In genomic region chr1:119549719-119550141, GRCh38 we compare ENCODE assay signal across 9 cellular contexts. TPM values are rescaled to one million over a fixed set of nuclear protein-coding genes. Genes with fewer than 3 reads are reported as not detected.
DNase-seq lines count a peak whose midpoint lies in the region; ATAC-seq and TF ChIP-seq lines count a peak whose summit lies in the region.
"Had no signal": no experiment of that assay in that cellular context is flagged by ENCODE, and none has a peak within 500 bp of the region (broad histone marks: within the 10 kb centered on the region; RNA-seq: fewer than 3 reads in every experiment).

No MANE protein-coding gene starts in this region.

- H3K9me3 ChIP-seq in breast epithelium (no peaks in the 10 kb centered on the region), thyroid gland (no peaks in the 10 kb centered on the region)

- H3K4me1 ChIP-seq in breast epithelium (no peaks in the 10 kb centered on the region), thyroid gland (peaks cover 0 to 7% of the 10 kb centered on the region in 2 donors)

- peak; percentile 49 to 58 for DNase-seq in AML-193 (lab: John Stamatoyannopoulos, UW)
- DNase-seq in HUDEP-2 (lab: John Stamatoyannopoulos, UW; ENCODE audit: unreplicated experiment in 76 of 76), result peak in 55 of 76 experiments; percentile 2 to 78 (median 23)
- peak; percentile 71 for DNase-seq in NOMO-1 treated with DMSO at 0.1 percent for 48 hours (lab: John Stamatoyannopoulos, UW; ENCODE audit: unreplicated experiment)
- DNase-seq in breast epithelium (ENCODE audit: low spot score in 2 of 2), result no peak
- peak; percentile 91 for DNase-seq in left kidney (ENCODE audit: low read depth, low spot score)
- peak; percentile 31 to 40 for DNase-seq in thyroid gland
- no peak for DNase-seq in effector CD8-positive, alpha-beta T cell (lab: John Stamatoyannopoulos, UW)
- DNase-seq: naive B cell had no signal

- intact Hi-C loops in breast epithelium (cut with DNase I; ENCODE audit: low total_unique reads), result no loop called here
- intact Hi-C loops in thyroid gland (cut with DNase I), result no loop called here

- TF ChIP-seq CTCF in breast epithelium (IDR thresholded peaks at IDR 0.05) (peak in 2 of 3 donors; percentile 18 to 19), thyroid gland (IDR thresholded peaks at IDR 0.05) (peak in 4 of 6 experiments; percentile 26 to 46 (median 29))

- H3K27me3 ChIP-seq in breast epithelium (no peaks in the 10 kb centered on the region), thyroid gland (no peaks in the 10 kb centered on the region)

- peak; percentile 50 for ATAC-seq in GM18508 (IDR thresholded peaks at IDR 0.05; ENCODE audit: insufficient read depth, unreplicated experiment)

- WGBS in thyroid gland, 2 donors, result 59 to 61% methylated on average over 5 of the region's 5 CpGs

- no peak overlapping the region for H3K4me3 ChIP-seq in breast epithelium
- no peak overlapping the region for H3K4me3 ChIP-seq in thyroid gland (replicated peaks in 1 of 3)

- TF ChIP-seq POLR2A in breast epithelium (IDR thresholded peaks at IDR 0.05), result no peak
- no peak for TF ChIP-seq POLR2A in thyroid gland (IDR thresholded peaks at IDR 0.05)

- H3K27ac ChIP-seq in breast epithelium, result no peak overlapping the region
- no peak overlapping the region for H3K27ac ChIP-seq in thyroid gland

- no peaks in the 10 kb centered on the region for H3K36me3 ChIP-seq in breast epithelium
- H3K36me3 ChIP-seq in thyroid gland, result no peaks in the 10 kb centered on the region

RNA-seq across cellular contexts. Expression of gene HSD3B1, which starts 42.7 kb away (rescaled TPM):
- not detected for total RNA-seq in breast epithelium
- not detected for total RNA-seq in thyroid gland

Comparison
In these comparisons a context has a peak if more than half of its experiments do, and no peak if none do; other contexts are left out.
1. DNase-seq: peak in AML-193 (2 of 2), HUDEP-2 (55 of 76), NOMO-1 treated with DMSO at 0.1 percent for 48 hours (single experiment), left kidney (single experiment) and thyroid gland (2 of 2); none in breast epithelium (0 of 2) and effector CD8-positive, alpha-beta T cell (single experiment).